ENCODE assay signal across 19 cellular contexts in genomic region chr2:219491278-219491967, GRCh38. TPM values are rescaled to one million over a fixed set of nuclear protein-coding genes. Genes with fewer than 3 reads are reported as not detected.
DNase-seq lines count a peak whose midpoint lies in the region; ATAC-seq, FAIRE-seq and TF ChIP-seq lines count a peak whose summit lies in the region.
"Had no signal": no experiment of that assay in that cellular context is flagged by ENCODE, and none has a peak within 500 bp of the region (broad histone marks: within the 10 kb centered on the region; RNA-seq: fewer than 3 reads in every experiment).

No MANE protein-coding gene starts in this region.

- H3K27me3 ChIP-seq in IMR-90 (ENCODE audit: control insufficient read depth, insufficient read depth, low read length) = no peaks in the 10 kb centered on the region
- H3K27me3 ChIP-seq in H1 (replicated peaks in 1 of 4; ENCODE audit: control insufficient read depth in 3 of 4, extremely low read depth in 1 of 4, insufficient read depth in 3 of 4, low read length in 3 of 4) = peaks cover 8 to 33% (median 21%) of the 10 kb centered on the region in 4 experiments
- no peaks in the 10 kb centered on the region for H3K27me3 ChIP-seq in sigmoid colon
- H3K27me3 ChIP-seq: BE2C had no signal

- no peak overlapping the region for H4K8ac ChIP-seq in IMR-90 (ENCODE audit: low read depth in 2 of 2, low read length in 2 of 2)
- no peak overlapping the region for H4K8ac ChIP-seq in H1 (ENCODE audit: extremely low read depth, insufficient read depth, low read length)

- H3K79me1 ChIP-seq in IMR-90 (ENCODE audit: low read depth in 1 of 2, low read length in 2 of 2) (no peaks in the 10 kb centered on the region), H1 (ENCODE audit: low read depth, low read length) (no peaks in the 10 kb centered on the region)

- no peak overlapping the region for H3K18ac ChIP-seq in IMR-90 (ENCODE audit: low read depth, low read length)
- no peak overlapping the region for H3K18ac ChIP-seq in H1 (ENCODE audit: extremely low read depth, low read length)

- H3K14ac ChIP-seq in IMR-90 (replicated peaks; ENCODE audit: low read depth, low read length) (no peak overlapping the region), H1 (ENCODE audit: insufficient read length) (no peak overlapping the region)

- POLR2A ChIA-PET in IMR-90 (lab: Charles Lee; ENCODE audit: unreplicated experiment) = no interaction called here
- POLR2A ChIA-PET in H1 (lab: Charles Lee; ENCODE audit: partially characterized antibody) = interaction anchor here (0.6 to 19.9 kb wide), 12 partner anchors 7 to 102 kb away, joined by 3 to 216 read pairs (median 5); partner anchors contain the start of genes ASIC4 and GMPPA

- H4K91ac ChIP-seq in IMR-90 (ENCODE audit: insufficient read depth, low read depth, low read length) = no peak overlapping the region
- H4K91ac ChIP-seq in H1 (replicated peaks; ENCODE audit: insufficient read length, low read length) = no peak overlapping the region

- 81% methylated on average over 8 of the region's 14 CpGs; no CpG with 5 or more reads in 1 of the 2 experiments for WGBS in IMR-90 (ENCODE audit: extremely low coverage in 2 of 2, insufficient read length in 1 of 2), 2 experiments
- 84% methylated on average over 14 of the region's 14 CpGs; no CpG with 5 or more reads in 1 of the 2 experiments for WGBS in H1 (ENCODE audit: extremely low coverage in 1 of 2, insufficient coverage in 1 of 2, insufficient read length in 1 of 2, insufficient replicate concordance in 2 of 2, low coverage in 1 of 2, low lambda C conversion rate in 2 of 2, missing lambda C conversion rate in 1 of 2), 2 experiments
- WGBS in sigmoid colon, 2 donors = 72 to 83% methylated on average over 14 of the region's 14 CpGs

- H3K4ac ChIP-seq in IMR-90 (ENCODE audit: low read depth, low read length) (no peak overlapping the region), H1 (replicated peaks; ENCODE audit: insufficient read length, low read depth, low read length) (no peak overlapping the region)

- intact Hi-C loops in IMR-90 (cut with micrococcal nuclease) = no loop called here
- intact Hi-C loops in left ventricle myocardium superior (cut with micrococcal nuclease) = no loop called here
- intact Hi-C loops in sigmoid colon (cut with DNase I) = no loop called here

- peak overlapping the region; percentile 14; the same call in 1 of the 2 replicates for H2BK12ac ChIP-seq in H1 (ENCODE audit: low read depth, low read length)

- H2BK120ac ChIP-seq in IMR-90 (ENCODE audit: low read depth, low read length) (no peak overlapping the region), H1 (replicated peaks; ENCODE audit: low read depth, low read length) (no peak overlapping the region)

- peaks cover 32% of the 10 kb centered on the region; the same call in 1 of the 2 replicates for H3K36me3 ChIP-seq in IMR-90 (ENCODE audit: control insufficient read depth, insufficient read depth, low read length)
- H3K36me3 ChIP-seq in H1 (ENCODE audit: control insufficient read depth in 2 of 4, insufficient read depth in 4 of 4, low read length in 3 of 4) = no peaks in the 10 kb centered on the region
- peaks cover 21 to 70% (median 40%) of the 10 kb centered on the region in 4 donors for H3K36me3 ChIP-seq in sigmoid colon
- H3K36me3 ChIP-seq: HAP-1 had no signal

- H2AFZ ChIP-seq in IMR-90 (replicated peaks; ENCODE audit: low read length, poor library complexity) = no peak overlapping the region
- H2AFZ ChIP-seq in H1 (ENCODE audit: low read length) = no peak overlapping the region
- H2AFZ ChIP-seq: GM23338 had no signal

- CTCF ChIA-PET in IMR-90 (lab: Yijun Ruan, JAX) (interaction anchor here (1.5 kb wide), 1 partner anchor 32 kb away, joined by 5 read pairs; no protein-coding TSS in a partner anchor), H1 (lab: Charles Lee; ENCODE audit: partially characterized antibody) (interaction anchor here (1.0 to 113.1 kb wide), 8 partner anchors 2 to 198 kb away, joined by 3 to 7248 read pairs (median 6); partner anchors contain the start of genes ASIC4, CHPF, DES and GMPPA)

- no TSS peak for BruUV-seq in IMR-90 (replicated peaks; lab: Mats Ljungman, UMichigan)

- in situ Hi-C loops in IMR-90 (cut with MboI; ENCODE audit: low sequenced_read_pairs) = no loop called here
- in situ Hi-C loops in G401 (cut with HindIII; ENCODE audit: low sequenced_read_pairs) = no loop called here

- dilution Hi-C loops in IMR-90 (cut with HindIII; ENCODE audit: low sequenced_read_pairs, unreplicated experiment) = no loop called here

- TF ChIP-seq RAD21 in IMR-90 (IDR thresholded peaks at IDR 0.05; ENCODE audit: low read length) (no peak), H1 (IDR thresholded peaks at IDR 0.05 in 1 of 2, conservative IDR thresholded peaks at IDR 0.05 in 1 of 2; ENCODE audit: low read depth in 2 of 2, low read length in 2 of 2) (no peak)

- H3K9me3 ChIP-seq in IMR-90 (ENCODE audit: control insufficient read depth, insufficient read depth, low read length) (no peaks in the 10 kb centered on the region), H1 (ENCODE audit: insufficient read depth in 2 of 2, low read depth in 1 of 2, low read length in 1 of 2) (no peaks in the 10 kb centered on the region), sigmoid colon (no peaks in the 10 kb centered on the region)
- H3K9me3 ChIP-seq: A549, BE2C, HAP-1 had no signal

- H2BK5ac ChIP-seq in IMR-90 (ENCODE audit: low read depth, low read length, poor library complexity, severe bottlenecking) (peak overlapping the region; percentile 12), H1 (ENCODE audit: low read depth, low read length) (no peak overlapping the region)

- H3K56ac ChIP-seq in IMR-90 (ENCODE audit: extremely low read depth, insufficient read depth, low read length) = no peak overlapping the region
- no peak overlapping the region for H3K56ac ChIP-seq in H1 (replicated peaks; ENCODE audit: insufficient read length, low read depth, low read length)

- H3K4me2 ChIP-seq in IMR-90 (ENCODE audit: low read depth, low read length) (no peak overlapping the region), H1 (ENCODE audit: insufficient read depth in 1 of 2, low read depth in 2 of 2, low read length in 2 of 2) (no peak overlapping the region)
- H3K4me2 ChIP-seq: A549, GM23338 had no signal

- H2BK20ac ChIP-seq in IMR-90 (ENCODE audit: low read depth, low read length) (no peak overlapping the region), H1 (ENCODE audit: low read length) (no peak overlapping the region)

- no peaks in the 10 kb centered on the region for H4K20me1 ChIP-seq in IMR-90 (ENCODE audit: insufficient read depth, low read length)
- no peaks in the 10 kb centered on the region for H4K20me1 ChIP-seq in H1 (replicated peaks in 1 of 2; ENCODE audit: control insufficient read depth in 1 of 2, insufficient read depth in 2 of 2, low read length in 2 of 2)

- TF ChIP-seq CTCF in IMR-90 (conservative IDR thresholded peaks at IDR 0.05; ENCODE audit: low read depth, low read length) (no peak), H1 (IDR thresholded peaks at IDR 0.05; ENCODE audit: control extremely low read depth in 1 of 3, insufficient read depth in 1 of 3, low read depth in 1 of 3, low read length in 3 of 3) (no peak), sigmoid colon (IDR thresholded peaks at IDR 0.05) (no peak)

- no peak for ATAC-seq in IMR-90 (ENCODE audit: low read depth)
- peak; percentile 11 for ATAC-seq in left ventricle myocardium superior
- no peak for ATAC-seq in GM19467 (IDR thresholded peaks at IDR 0.05; ENCODE audit: unreplicated experiment)
- ATAC-seq: A549, K562 had no signal

- no peak overlapping the region for H2AK5ac ChIP-seq in IMR-90 (ENCODE audit: low read depth, low read length)
- H2AK5ac ChIP-seq in H1 (ENCODE audit: low read depth, low read length) = no peak overlapping the region

- H4K5ac ChIP-seq in IMR-90 (ENCODE audit: low read depth, low read length) (no peak overlapping the region), H1 (ENCODE audit: insufficient read length, low read depth, low read length) (no peak overlapping the region)

- DNase-seq in IMR-90 (no peak), H1 (ENCODE audit: low read depth in 1 of 2, low spot score in 2 of 2) (no peak), left ventricle myocardium superior (no peak), sigmoid colon (no peak), T-helper 9 cell (no peak), G401 (ENCODE audit: low spot score) (no peak)
- DNase-seq: BE2C; CD4-positive, alpha-beta memory T cell; DND-41; GF-D8 had no signal

- H2BK15ac ChIP-seq in IMR-90 (ENCODE audit: low read depth, low read length) = no peak overlapping the region
- no peak overlapping the region; the same call in 1 of the 2 replicates for H2BK15ac ChIP-seq in H1 (ENCODE audit: low read length)

- no peaks in the 10 kb centered on the region for H3K9me1 ChIP-seq in IMR-90 (ENCODE audit: insufficient read depth, low read length)

- H3K23me2 ChIP-seq in H1 (ENCODE audit: low read depth, low read length) = peaks cover under 1% of the 10 kb centered on the region; the same call in 1 of the 2 replicates

- TF ChIP-seq EP300 in H1 (IDR thresholded peaks at IDR 0.05; ENCODE audit: borderline replicate concordance in 1 of 2, low read depth in 2 of 2, low read length in 2 of 2) (no peak), sigmoid colon (IDR thresholded peaks at IDR 0.05) (no peak)

- H3K4me3 ChIP-seq in IMR-90 (ENCODE audit: insufficient read depth, low read depth, low read length) (no peak overlapping the region), H1 (ENCODE audit: extremely low read depth in 1 of 4, insufficient read depth in 2 of 4, low read depth in 3 of 4, low read length in 4 of 4) (no peak overlapping the region), sigmoid colon (no peak overlapping the region)
- H3K4me3 ChIP-seq: A549, GM23338, HAP-1, K562 had no signal

- TF ChIP-seq POLR2A in IMR-90 (IDR thresholded peaks at IDR 0.05; ENCODE audit: low read depth, low read length) (no peak), H1 (IDR thresholded peaks at IDR 0.05; ENCODE audit: control extremely low read depth in 1 of 2, low read depth in 2 of 2, low read length in 2 of 2) (no peak), sigmoid colon (IDR thresholded peaks at IDR 0.05) (no peak)

- H3K27ac ChIP-seq in IMR-90 (ENCODE audit: insufficient read depth, low read length) = no peak overlapping the region
- no peak overlapping the region for H3K27ac ChIP-seq in H1 (ENCODE audit: low read depth, low read length)
- peak overlapping the region in 3 of 4 donors; percentile 61 to 99 (median 99) for H3K27ac ChIP-seq in sigmoid colon
- H3K27ac ChIP-seq: A549, C4-2B, HL-60 had no signal

- no peak overlapping the region for H3K23ac ChIP-seq in IMR-90 (ENCODE audit: low read depth, low read length)
- no peak overlapping the region for H3K23ac ChIP-seq in H1 (ENCODE audit: insufficient read length)

- H3K9ac ChIP-seq in IMR-90 (ENCODE audit: low read depth, low read length) = no peak overlapping the region
- no peak overlapping the region for H3K9ac ChIP-seq in H1 (replicated peaks in 1 of 4; ENCODE audit: extremely low read depth in 1 of 4, low read depth in 3 of 4, low read length in 3 of 4)

- H3K4me1 ChIP-seq in IMR-90 (ENCODE audit: control insufficient read depth, insufficient read depth, low read length) (peaks cover 3% of the 10 kb centered on the region), H1 (replicated peaks in 1 of 4; ENCODE audit: control insufficient read depth in 3 of 4, insufficient read depth in 4 of 4, low read length in 3 of 4) (peaks cover 0 to 27% (median 19%) of the 10 kb centered on the region in 4 experiments; a peak in 6 of 7 replicates), sigmoid colon (peaks cover 0 to 19% (median 17%) of the 10 kb centered on the region in 4 donors)

- H3K79me2 ChIP-seq in H1 (ENCODE audit: control insufficient read depth in 1 of 2, insufficient read depth in 2 of 2, low read length in 2 of 2) = no peaks in the 10 kb centered on the region

- FAIRE-seq in H1 (lab: Jason Lieb, UNC) = no peak
- FAIRE-seq: A549, GM19239, K562 had no signal

- H2AK9ac ChIP-seq in IMR-90 (replicated peaks; ENCODE audit: low read depth, low read length, poor library complexity) = no peak overlapping the region

RNA-seq across cellular contexts. Expression of gene GMPPA, which starts 7.3 kb away (rescaled TPM):
- total RNA-seq in IMR-90 (2012; rRNA removed) = 93.0 and 103 TPM in 2 replicates
- polyA plus RNA-seq in IMR-90 (2012; rRNA removed) = 124 and 134 TPM in 2 replicates
- polyA plus RNA-seq in IMR-90 (2012; cell fraction: cytosol; rRNA removed) = 73.7 and 110 TPM in 2 replicates
- 322 and 367 TPM in 2 replicates for polyA plus RNA-seq in IMR-90 (2012; cell fraction: nucleus; rRNA removed; ENCODE audit: low replicate concordance)
- 34.3 and 35.3 TPM in 2 replicates for total RNA-seq in H1 (2021; fragmentation: NEBNext Ultra II Directional; extraction: Animal tissue kit (Norgen Biotek cat#: 25700))
- 98.8 and 101 TPM in 2 replicates for polyA plus RNA-seq in H1 (2011; rRNA removed)
- 59.0 TPM for polyA plus RNA-seq in H1 (2011; cell fraction: cytosol; rRNA removed)
- polyA plus RNA-seq in H1 (2011; cell fraction: nucleus; rRNA removed) = 133 TPM
- polyA plus RNA-seq in H1 (2012, experiment 1 of 2) = 32.8 to 43.7 TPM (median 41.5 TPM) in 4 replicates
- 53.9 TPM for polyA plus RNA-seq in H1 (2012, experiment 2 of 2)
- polyA plus RNA-seq in H1 (2013, experiment 1 of 2) = 32.4 TPM
- polyA plus RNA-seq in H1 (2013, experiment 2 of 2) = 31.6 TPM
- 67.3 and 79.3 TPM in 2 replicates for polyA minus RNA-seq in H1 (2011; rRNA and poly(A)+ RNA removed)
- polyA minus RNA-seq in H1 (2011; cell fraction: cytosol; rRNA and poly(A)+ RNA removed) = 24.6 TPM
- polyA minus RNA-seq in H1 (2011; cell fraction: nucleus; rRNA and poly(A)+ RNA removed) = 26.1 TPM
- total RNA-seq in left ventricle myocardium superior = 21.6 TPM
- total RNA-seq in sigmoid colon = 10 to 100 TPM; 13.9 to 24.7 (median 21.3) TPM
- polyA plus RNA-seq in sigmoid colon = 10 to 100 TPM; 42.6 to 52.8 (median 44.2) TPM
- 60.6 and 62.3 TPM in 2 replicates for total RNA-seq in G401 (2014; rRNA removed; shearing (Covaris generic))

RNA-seq across cellular contexts. Expression of gene ASIC4, which starts 22.9 kb away (rescaled TPM):
- not detected in 2 replicates for total RNA-seq in IMR-90 (2012; rRNA removed)
- 0.10 TPM in 1 of 2 replicates, not detected in the other for polyA plus RNA-seq in IMR-90 (2012; rRNA removed)
- not detected in 2 replicates for polyA plus RNA-seq in IMR-90 (2012; cell fraction: cytosol; rRNA removed)
- polyA plus RNA-seq in IMR-90 (2012; cell fraction: nucleus; rRNA removed; ENCODE audit: low replicate concordance) = 0.16 and 0.33 TPM in 2 replicates
- 0.19 and 0.22 TPM in 2 replicates for total RNA-seq in H1 (2021; fragmentation: NEBNext Ultra II Directional; extraction: Animal tissue kit (Norgen Biotek cat#: 25700))
- polyA plus RNA-seq in H1 (2011; rRNA removed) = 0.12 and 0.30 TPM in 2 replicates
- 0.18 TPM for polyA plus RNA-seq in H1 (2011; cell fraction: cytosol; rRNA removed)
- 0.96 TPM for polyA plus RNA-seq in H1 (2011; cell fraction: nucleus; rRNA removed)
- 0.11 to 0.42 TPM (median 0.36 TPM) in 3 of 4 replicates, not detected in the other for polyA plus RNA-seq in H1 (2012, experiment 1 of 2)
- 0.05 TPM for polyA plus RNA-seq in H1 (2012, experiment 2 of 2)
- polyA plus RNA-seq in H1 (2013, experiment 1 of 2) = 0.06 TPM
- polyA plus RNA-seq in H1 (2013, experiment 2 of 2) = 0.13 TPM
- polyA minus RNA-seq in H1 (2011; rRNA and poly(A)+ RNA removed) = 0.12 and 0.22 TPM in 2 replicates
- polyA minus RNA-seq in H1 (2011; cell fraction: cytosol; rRNA and poly(A)+ RNA removed) = not detected
- polyA minus RNA-seq in H1 (2011; cell fraction: nucleus; rRNA and poly(A)+ RNA removed) = 0.50 TPM
- total RNA-seq in left ventricle myocardium superior = not detected
- under 1 TPM in 1 of 4 donors, not detected in 3; under 0.01 TPM for total RNA-seq in sigmoid colon
- polyA plus RNA-seq in sigmoid colon = under 1 TPM in 1 of 3 donors, not detected in 2; 0.07 TPM
- 0.25 TPM in 1 of 2 replicates, not detected in the other for total RNA-seq in G401 (2014; rRNA removed; shearing (Covaris generic))
- polyA plus RNA-seq: AG04450; CD4-positive, alpha-beta memory T cell had no signal

RNA-seq across cellular contexts. Expression of gene CHPF, which starts 52.2 kb away (rescaled TPM):
- total RNA-seq in IMR-90 (2012; rRNA removed) = 24.0 and 27.2 TPM in 2 replicates
- 115 and 147 TPM in 2 replicates for polyA plus RNA-seq in IMR-90 (2012; rRNA removed)
- 108 and 204 TPM in 2 replicates for polyA plus RNA-seq in IMR-90 (2012; cell fraction: cytosol; rRNA removed)
- polyA plus RNA-seq in IMR-90 (2012; cell fraction: nucleus; rRNA removed; ENCODE audit: low replicate concordance) = 37.3 and 118 TPM in 2 replicates
- 62.9 and 68.1 TPM in 2 replicates for total RNA-seq in H1 (2021; fragmentation: NEBNext Ultra II Directional; extraction: Animal tissue kit (Norgen Biotek cat#: 25700))
- polyA plus RNA-seq in H1 (2011; rRNA removed) = 67.3 and 103 TPM in 2 replicates
- polyA plus RNA-seq in H1 (2011; cell fraction: cytosol; rRNA removed) = 61.7 TPM
- 76.8 TPM for polyA plus RNA-seq in H1 (2011; cell fraction: nucleus; rRNA removed)
- 33.7 to 59.5 TPM (median 55.7 TPM) in 4 replicates for polyA plus RNA-seq in H1 (2012, experiment 1 of 2)
- 62.7 TPM for polyA plus RNA-seq in H1 (2012, experiment 2 of 2)
- polyA plus RNA-seq in H1 (2013, experiment 1 of 2) = 107 TPM
- polyA plus RNA-seq in H1 (2013, experiment 2 of 2) = 107 TPM
- polyA minus RNA-seq in H1 (2011; rRNA and poly(A)+ RNA removed) = 17.3 and 20.9 TPM in 2 replicates
- polyA minus RNA-seq in H1 (2011; cell fraction: cytosol; rRNA and poly(A)+ RNA removed) = 62.2 TPM
- 38.8 TPM for polyA minus RNA-seq in H1 (2011; cell fraction: nucleus; rRNA and poly(A)+ RNA removed)
- 93.1 TPM for total RNA-seq in left ventricle myocardium superior
- total RNA-seq in sigmoid colon = 10 to 100 TPM; 12.5 to 39.1 (median 23.5) TPM
- 10 to 100 TPM in 1 of 3 donors, 1 to 10 TPM in 2; 5.5 to 37.3 (median 6.6) TPM for polyA plus RNA-seq in sigmoid colon
- total RNA-seq in G401 (2014; rRNA removed; shearing (Covaris generic)) = 87.3 and 89.2 TPM in 2 replicates

RNA-seq across cellular contexts. Expression of gene TMEM198, which starts 52.4 kb away (rescaled TPM):
- total RNA-seq in IMR-90 (2012; rRNA removed) (under 0.01 and 0.18 TPM in 2 replicates), left ventricle myocardium superior (1.7 TPM), sigmoid colon (1 to 10 TPM in 3 of 4 donors, under 1 TPM in 1; 0.71 to 3.0 (median 1.6) TPM)
- polyA plus RNA-seq in IMR-90 (2012; rRNA removed) (2.2 and 3.0 TPM in 2 replicates), H1 (2011; rRNA removed) (10.4 and 15.4 TPM in 2 replicates), sigmoid colon (1 to 10 TPM in 2 of 3 donors, not detected in 1; 1.2 to 3.9 TPM)
- 0.81 and 1.3 TPM in 2 replicates for polyA plus RNA-seq in IMR-90 (2012; cell fraction: cytosol; rRNA removed)
- 20.2 and 40.5 TPM in 2 replicates for polyA plus RNA-seq in IMR-90 (2012; cell fraction: nucleus; rRNA removed; ENCODE audit: low replicate concordance)
- 10.2 and 11.0 TPM in 2 replicates for total RNA-seq in H1 (2021; fragmentation: NEBNext Ultra II Directional; extraction: Animal tissue kit (Norgen Biotek cat#: 25700))
- 10.0 TPM for polyA plus RNA-seq in H1 (2011; cell fraction: cytosol; rRNA removed)
- 19.0 TPM for polyA plus RNA-seq in H1 (2011; cell fraction: nucleus; rRNA removed)
- 7.6 to 11.7 TPM (median 9.4 TPM) in 4 replicates for polyA plus RNA-seq in H1 (2012, experiment 1 of 2)
- polyA plus RNA-seq in H1 (2012, experiment 2 of 2) = 13.6 TPM
- 8.4 TPM for polyA plus RNA-seq in H1 (2013, experiment 1 of 2)
- 8.2 TPM for polyA plus RNA-seq in H1 (2013, experiment 2 of 2)
- 4.3 and 6.1 TPM in 2 replicates for polyA minus RNA-seq in H1 (2011; rRNA and poly(A)+ RNA removed)
- 7.5 TPM for polyA minus RNA-seq in H1 (2011; cell fraction: cytosol; rRNA and poly(A)+ RNA removed)
- 5.6 TPM for polyA minus RNA-seq in H1 (2011; cell fraction: nucleus; rRNA and poly(A)+ RNA removed)
- total RNA-seq in G401 (2014; rRNA removed; shearing (Covaris generic)) = 9.0 and 11.1 TPM in 2 replicates
- polyA plus RNA-seq: CD4-positive, alpha-beta memory T cell had no signal

RNA-seq across cellular contexts. Expression of gene SPEG, which starts 56.8 kb away (rescaled TPM):
- 6.8 and 7.8 TPM in 2 replicates for total RNA-seq in IMR-90 (2012; rRNA removed)
- polyA plus RNA-seq in IMR-90 (2012; rRNA removed) = 81.6 and 109 TPM in 2 replicates
- polyA plus RNA-seq in IMR-90 (2012; cell fraction: cytosol; rRNA removed) = 37.7 and 53.1 TPM in 2 replicates
- 492 and 808 TPM in 2 replicates for polyA plus RNA-seq in IMR-90 (2012; cell fraction: nucleus; rRNA removed; ENCODE audit: low replicate concordance)
- total RNA-seq in H1 (2021; fragmentation: NEBNext Ultra II Directional; extraction: Animal tissue kit (Norgen Biotek cat#: 25700)) = 32.0 and 36.7 TPM in 2 replicates
- 19.9 and 37.1 TPM in 2 replicates for polyA plus RNA-seq in H1 (2011; rRNA removed)
- 41.0 TPM for polyA plus RNA-seq in H1 (2011; cell fraction: cytosol; rRNA removed)
- polyA plus RNA-seq in H1 (2011; cell fraction: nucleus; rRNA removed) = 98.6 TPM
- 20.0 to 41.3 TPM (median 36.9 TPM) in 4 replicates for polyA plus RNA-seq in H1 (2012, experiment 1 of 2)
- polyA plus RNA-seq in H1 (2012, experiment 2 of 2) = 18.5 TPM
- 41.2 TPM for polyA plus RNA-seq in H1 (2013, experiment 1 of 2)
- polyA plus RNA-seq in H1 (2013, experiment 2 of 2) = 36.3 TPM
- polyA minus RNA-seq in H1 (2011; rRNA and poly(A)+ RNA removed) = 7.1 and 12.4 TPM in 2 replicates
- 13.4 TPM for polyA minus RNA-seq in H1 (2011; cell fraction: cytosol; rRNA and poly(A)+ RNA removed)
- 39.5 TPM for polyA minus RNA-seq in H1 (2011; cell fraction: nucleus; rRNA and poly(A)+ RNA removed)
- 111 TPM for total RNA-seq in left ventricle myocardium superior
- total RNA-seq in sigmoid colon = 100 to 1,000 TPM; 123 to 321 (median 194) TPM
- polyA plus RNA-seq in sigmoid colon = 10 to 100 TPM in 2 of 3 donors, 1 to 10 TPM in 1; 6.0 to 25.4 (median 13.4) TPM
- total RNA-seq in G401 (2014; rRNA removed; shearing (Covaris generic)) = 7.7 and 11.1 TPM in 2 replicates

Comparison
In these comparisons a context has a peak if more than half of its experiments do, and no peak if none do; other contexts are left out.
1. H3K27ac ChIP-seq: peak in sigmoid colon (3 of 4); none in IMR-90 (single experiment) and H1 (single experiment).